Comparison of ENCODE assay signal across 1 cellular context in genomic region chr7:65925040-65925439, GRCh38.
TF ChIP-seq lines count a peak whose summit lies in the region.

No MANE protein-coding gene starts in this region.

TF ChIP-seq in HepG2, 621 proteins besides CTCF, POLR2A, EP300 and RAD21 (continued from another document):
- TF ChIP-seq, protein P1, sequence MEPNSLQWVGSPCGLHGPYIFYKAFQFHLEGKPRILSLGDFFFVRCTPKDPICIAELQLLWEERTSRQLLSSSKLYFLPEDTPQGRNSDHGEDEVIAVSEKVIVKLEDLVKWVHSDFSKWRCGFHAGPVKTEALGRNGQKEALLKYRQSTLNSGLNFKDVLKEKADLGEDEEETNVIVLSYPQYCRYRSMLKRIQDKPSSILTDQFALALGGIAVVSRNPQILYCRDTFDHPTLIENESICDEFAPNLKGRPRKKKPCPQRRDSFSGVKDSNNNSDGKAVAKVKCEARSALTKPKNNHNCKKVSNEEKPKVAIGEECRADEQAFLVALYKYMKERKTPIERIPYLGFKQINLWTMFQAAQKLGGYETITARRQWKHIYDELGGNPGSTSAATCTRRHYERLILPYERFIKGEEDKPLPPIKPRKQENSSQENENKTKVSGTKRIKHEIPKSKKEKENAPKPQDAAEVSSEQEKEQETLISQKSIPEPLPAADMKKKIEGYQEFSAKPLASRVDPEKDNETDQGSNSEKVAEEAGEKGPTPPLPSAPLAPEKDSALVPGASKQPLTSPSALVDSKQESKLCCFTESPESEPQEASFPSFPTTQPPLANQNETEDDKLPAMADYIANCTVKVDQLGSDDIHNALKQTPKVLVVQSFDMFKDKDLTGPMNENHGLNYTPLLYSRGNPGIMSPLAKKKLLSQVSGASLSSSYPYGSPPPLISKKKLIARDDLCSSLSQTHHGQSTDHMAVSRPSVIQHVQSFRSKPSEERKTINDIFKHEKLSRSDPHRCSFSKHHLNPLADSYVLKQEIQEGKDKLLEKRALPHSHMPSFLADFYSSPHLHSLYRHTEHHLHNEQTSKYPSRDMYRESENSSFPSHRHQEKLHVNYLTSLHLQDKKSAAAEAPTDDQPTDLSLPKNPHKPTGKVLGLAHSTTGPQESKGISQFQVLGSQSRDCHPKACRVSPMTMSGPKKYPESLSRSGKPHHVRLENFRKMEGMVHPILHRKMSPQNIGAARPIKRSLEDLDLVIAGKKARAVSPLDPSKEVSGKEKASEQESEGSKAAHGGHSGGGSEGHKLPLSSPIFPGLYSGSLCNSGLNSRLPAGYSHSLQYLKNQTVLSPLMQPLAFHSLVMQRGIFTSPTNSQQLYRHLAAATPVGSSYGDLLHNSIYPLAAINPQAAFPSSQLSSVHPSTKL (CRISPR knock-in tag; IDR thresholded peaks at IDR 0.05), result 0 out of 2 replicates have a peak, but pooled peaks have one; percentile 17
- TF ChIP-seq FOXA1 (IDR thresholded peaks at IDR 0.05), result no peak
- TF ChIP-seq FOXA1 (CRISPR knock-in tag; IDR thresholded peaks at IDR 0.05), result peak; percentile 80
- TF ChIP-seq FOXA3 (CRISPR knock-in tag; IDR thresholded peaks at IDR 0.05), result peak; percentile 79
- peak; percentile 75 for TF ChIP-seq TEAD3 (CRISPR knock-in tag; optimal IDR thresholded peaks at IDR 0.05; ENCODE audit: borderline replicate concordance)
- no peak for TF ChIP-seq CBX5 (CRISPR knock-in tag; IDR thresholded peaks at IDR 0.05; ENCODE audit: borderline replicate concordance)
- no peak for TF ChIP-seq KDM2A (CRISPR knock-in tag; IDR thresholded peaks at IDR 0.05; ENCODE audit: borderline replicate concordance, low read depth)
- no peak for TF ChIP-seq ARNTL (CRISPR knock-in tag; IDR thresholded peaks at IDR 0.05)
- peak; percentile 76 for TF ChIP-seq TGIF2 (CRISPR knock-in tag; IDR thresholded peaks at IDR 0.05)
- no peak for TF ChIP-seq PAXIP1 (CRISPR knock-in tag; conservative IDR thresholded peaks at IDR 0.05)
- no peak for TF ChIP-seq FOXK1 (CRISPR knock-in tag; IDR thresholded peaks at IDR 0.05; ENCODE audit: borderline replicate concordance, low read depth)
- no peak for TF ChIP-seq ZNF800 (CRISPR knock-in tag; IDR thresholded peaks at IDR 0.05)
- 0 out of 2 replicates have a peak, but pooled peaks have one; percentile 11 for TF ChIP-seq ELF3 (CRISPR knock-in tag; IDR thresholded peaks at IDR 0.05)
- peak; percentile 71; the same call in 1 of the 2 replicates for TF ChIP-seq TFAP4 (IDR thresholded peaks at IDR 0.05; ENCODE audit: borderline replicate concordance, low read depth)
- TF ChIP-seq ZBTB26 (CRISPR knock-in tag; IDR thresholded peaks at IDR 0.05; ENCODE audit: borderline replicate concordance), result no peak
- no peak for TF ChIP-seq ZNF12 (CRISPR knock-in tag; IDR thresholded peaks at IDR 0.05)
